Comparison of ENCODE assay signal across 9 cellular contexts in genomic region chr20:4613718-4614620, GRCh38.
DNase-seq lines count a peak whose midpoint lies in the region; ATAC-seq and TF ChIP-seq lines count a peak whose summit lies in the region.
"Had no signal": no experiment of that assay in that cellular context is flagged by ENCODE, and none has a peak within 500 bp of the region (broad histone marks: within the 10 kb centered on the region; RNA-seq: fewer than 3 reads in every experiment).

No MANE protein-coding gene starts in this region.

- H3K4me3 ChIP-seq in AG10803 (ENCODE audit: low read length), result no peak overlapping the region
- H3K4me3 ChIP-seq: thoracic aorta had no signal

- ATAC-seq in GM21360 (IDR thresholded peaks at IDR 0.05; ENCODE audit: unreplicated experiment) (peak; percentile 68), GM19452 (IDR thresholded peaks at IDR 0.05; ENCODE audit: unreplicated experiment) (no peak)

- TF ChIP-seq CTCF in AG10803 (conservative IDR thresholded peaks at IDR 0.05; ENCODE audit: low read length), result peak; percentile 53

- DNase-seq in AG10803 (ENCODE audit: low read depth), result peak; percentile 68
- DNase-seq in NCI-H2107 (lab: John Stamatoyannopoulos, UW), result peak; percentile 34
- DNase-seq in activated CD4-positive, CD25-positive, alpha-beta regulatory T cell treated with anti-CD3 and anti-CD28 coated beads, Interleukin-2, amount 50 U/mL, for 16 hours (ENCODE audit: low read depth, low spot score), result peak; percentile 42
- peak; percentile 88 for DNase-seq in cerebellar cortex (ENCODE audit: low spot score)
- DNase-seq in lung microvascular endothelial cell (ENCODE audit: low read depth in 2 of 2), result peak; percentile 69 to 76
- DNase-seq in stimulated activated CD8-positive, alpha-beta memory T cell treated with anti-CD3 and anti-CD28 coated beads, Interleukin-4, amount 100 ng/mL, for 4 hours (ENCODE audit: low read depth in 2 of 2, low spot score in 1 of 2), result peak; percentile 57 to 63

Comparison
In these comparisons a context has a peak if more than half of its experiments do, and no peak if none do; other contexts are left out.
1. DNase-seq: peak in every context shown above with its lines; median percentile 88 in cerebellar cortex; 72 in lung microvascular endothelial cell; 68 in AG10803; 60 in stimulated activated CD8-positive, alpha-beta memory T cell treated with anti-CD3 and anti-CD28 coated beads, Interleukin-4, amount 100 ng/mL, for 4 hours; 42 in activated CD4-positive, CD25-positive, alpha-beta regulatory T cell treated with anti-CD3 and anti-CD28 coated beads, Interleukin-2, amount 50 U/mL, for 16 hours; 34 in NCI-H2107.